In genomic region chr18:3209859-3210569, GRCh38 we compare ENCODE assay signal across 10 cellular contexts. TPM values are rescaled to one million over a fixed set of nuclear protein-coding genes. Genes with fewer than 3 reads are reported as not detected.
DNase-seq lines count a peak whose midpoint lies in the region; ATAC-seq and TF ChIP-seq lines count a peak whose summit lies in the region.
"Had no signal": no experiment of that assay in that cellular context is flagged by ENCODE, and none has a peak within 500 bp of the region (broad histone marks: within the 10 kb centered on the region; RNA-seq: fewer than 3 reads in every experiment).

No MANE protein-coding gene starts in this region.

- peak overlapping the region in 3 of 4 donors; percentile 1 to 54 (median 18) for H3K27ac ChIP-seq in body of pancreas

- H3K4me3 ChIP-seq in body of pancreas, result no peak overlapping the region

- 46 to 63% methylated on average over 4 of the region's 4 CpGs for WGBS in body of pancreas, 2 donors

- no peaks in the 10 kb centered on the region for H3K36me3 ChIP-seq in body of pancreas (replicated peaks in 1 of 2; ENCODE audit: insufficient read depth in 1 of 2, low read depth in 2 of 2)

- peaks cover 60% of the 10 kb centered on the region for H3K4me1 ChIP-seq in body of pancreas

- no peaks in the 10 kb centered on the region for H3K27me3 ChIP-seq in body of pancreas

- no peaks in the 10 kb centered on the region for H3K9me3 ChIP-seq in body of pancreas

- intact Hi-C loops in body of pancreas (cut with DNase I), result no loop called here

- no peak for TF ChIP-seq CTCF in body of pancreas (IDR thresholded peaks at IDR 0.05)

- ATAC-seq in GM18873 (IDR thresholded peaks at IDR 0.05; ENCODE audit: low FRiP score, unreplicated experiment) (peak; percentile 87), HG03196 (IDR thresholded peaks at IDR 0.05; ENCODE audit: unreplicated experiment) (peak; percentile 75), body of pancreas (peak; percentile 57), GM19395 (IDR thresholded peaks at IDR 0.05; ENCODE audit: unreplicated experiment) (no peak)

- no peak for TF ChIP-seq POLR2A in body of pancreas (IDR thresholded peaks at IDR 0.05)

- DNase-seq in DMS53 treated with DMSO at 0.1 percent for 48 hours (lab: John Stamatoyannopoulos, UW; ENCODE audit: unreplicated experiment) (peak; percentile 93), body of pancreas (peak in 2 of 4 donors; percentile 30 to 35), DMS114 treated with DMSO at 0.1 percent for 48 hours (lab: John Stamatoyannopoulos, UW; ENCODE audit: unreplicated experiment) (no peak), DMS 273 (lab: John Stamatoyannopoulos, UW; ENCODE audit: unreplicated experiment) (no peak), SKM-1 treated with dmso at 0.1 percent for 144 hours (lab: John Stamatoyannopoulos, UW; ENCODE audit: unreplicated experiment) (no peak)
- DNase-seq: NCI-H2171, nephron progenitor cell had no signal

RNA-seq across cellular contexts. Expression of gene MYOM1, which starts 9.8 kb away (rescaled TPM):
- total RNA-seq in body of pancreas, result 10 to 100 TPM; 10.9 to 21.8 TPM

RNA-seq across cellular contexts. Expression of gene MYL12A, which starts 37.6 kb away (rescaled TPM):
- total RNA-seq in body of pancreas, result 100 to 1,000 TPM; 102 to 174 TPM

RNA-seq across cellular contexts. Expression of gene MYL12B, which starts 51.9 kb away (rescaled TPM):
- 100 to 1,000 TPM in 1 of 2 donors, 10 to 100 TPM in 1; 84.7 to 121 TPM for total RNA-seq in body of pancreas
